Comparison of ENCODE assay signal across 8 cellular contexts in genomic region chrX:7927259-7928167, GRCh38. TPM values are rescaled to one million over a fixed set of nuclear protein-coding genes. Genes with fewer than 3 reads are reported as not detected.
DNase-seq lines count a peak whose midpoint lies in the region; ATAC-seq and TF ChIP-seq lines count a peak whose summit lies in the region.

TSS of gene PNPLA4 (minus strand) at chrX:7927413. CDS start at chrX:7926119, 1,294 bp downstream.

- H3K4me1 Mint-ChIP-seq in naive thymus-derived CD8-positive, alpha-beta T cell: peaks cover 4 to 18% (median 11%) of the 10 kb centered on the region in 4 donors
- no peaks in the 10 kb centered on the region for H3K4me1 Mint-ChIP-seq in stimulated activated memory B cell treated with anti-CD40 and anti-IgM and Interleukin-4, amounts not matched to agents 10 μg/mL and 1 μg/mL and 100 μg/mL, for 72 hours

- H3K79me2 ChIP-seq in PC-9 (ENCODE audit: low read depth) (no peaks in the 10 kb centered on the region), fibroblast of lung (ENCODE audit: control insufficient read depth, insufficient read depth, low read length) (no peaks in the 10 kb centered on the region)

- no peaks in the 10 kb centered on the region for H3K9me2 ChIP-seq in PC-9 (ENCODE audit: insufficient read depth)

- H3K9me3 Mint-ChIP-seq in naive thymus-derived CD8-positive, alpha-beta T cell: peaks cover 0 to 2% (median 0%) of the 10 kb centered on the region in 9 donors
- H3K9me3 Mint-ChIP-seq in stimulated activated memory B cell treated with anti-CD40 and anti-IgM and Interleukin-4, amounts not matched to agents 10 μg/mL and 1 μg/mL and 100 μg/mL, for 72 hours: no peaks in the 10 kb centered on the region

- H3K27me3 ChIP-seq in PC-9 (ENCODE audit: insufficient read depth, low read depth) (no peaks in the 10 kb centered on the region), fibroblast of lung (ENCODE audit: control insufficient read depth, insufficient read depth, low read length) (no peaks in the 10 kb centered on the region)

- no peaks in the 10 kb centered on the region for H3K9me3 ChIP-seq in PC-9 (ENCODE audit: insufficient read depth, low read depth)
- no peaks in the 10 kb centered on the region for H3K9me3 ChIP-seq in fibroblast of lung (ENCODE audit: control insufficient read depth, insufficient read depth, low read depth, low read length)

- in situ Hi-C loops in ACHN (cut with HindIII; ENCODE audit: low pct_ligation_motif_present, low pct_unique_long_range_greater_than_20kb, low sequenced_read_pairs): no loop called here

- peak; percentile 76 for DNase-seq in ACHN
- DNase-seq in PC-9: peak; percentile 57 to 84
- DNase-seq in activated T-helper 1 cell treated with anti-CD3 and anti-CD28 coated beads, Interleukin-2, amount 50 U/mL, for 16 hours (ENCODE audit: low read depth in 1 of 2, low spot score in 1 of 2): peak; percentile 59 to 79
- peak; percentile 76 to 79 for DNase-seq in fibroblast of lung (ENCODE audit: low read depth in 2 of 2)
- peak; percentile 64 to 90 (median 78) for DNase-seq in naive thymus-derived CD8-positive, alpha-beta T cell

- H3K4me1 ChIP-seq in PC-9 (replicated peaks; ENCODE audit: insufficient read depth): no peaks in the 10 kb centered on the region
- no peaks in the 10 kb centered on the region for H3K4me1 ChIP-seq in fibroblast of lung (ENCODE audit: control insufficient read depth, extremely low read depth, insufficient read depth, low read length)

- peak within 1 kb of the TSS; percentile 64 for H3K27ac ChIP-seq in PC-9
- H3K27ac ChIP-seq in fibroblast of lung (ENCODE audit: insufficient read depth, low read length): peak within 1 kb of the TSS; percentile 74

- no peaks in the 10 kb centered on the region for H3K36me3 ChIP-seq in PC-9 (ENCODE audit: low read depth)
- H3K36me3 ChIP-seq in fibroblast of lung (ENCODE audit: control insufficient read depth, insufficient read depth, low read length): no peaks in the 10 kb centered on the region

- peak within 1 kb of the TSS; percentile 89 to 99 (median 98) for H3K27ac Mint-ChIP-seq in naive thymus-derived CD8-positive, alpha-beta T cell
- H3K27ac Mint-ChIP-seq in stimulated activated memory B cell treated with anti-CD40 and anti-IgM and Interleukin-4, amounts not matched to agents 10 μg/mL and 1 μg/mL and 100 μg/mL, for 72 hours: peak within 1 kb of the TSS; percentile 96

- H3K4me3 ChIP-seq in PC-9 (peak within 1 kb of the TSS; percentile 57), fibroblast of lung (replicated peaks in 1 of 4; ENCODE audit: control extremely low read depth in 1 of 4, insufficient read depth in 1 of 4, low read depth in 3 of 4, low read length in 4 of 4) (peak within 1 kb of the TSS; percentile 59 to 74 (median 64))

- H3K9ac ChIP-seq in fibroblast of lung (ENCODE audit: insufficient read depth, low read length): peak within 1 kb of the TSS; percentile 67

- CTCF ChIA-PET in PC-9 (lab: Charles Lee): no interaction called here

- H3K27me3 Mint-ChIP-seq in naive thymus-derived CD8-positive, alpha-beta T cell: no peaks in the 10 kb centered on the region
- H3K27me3 Mint-ChIP-seq in stimulated activated memory B cell treated with anti-CD40 and anti-IgM and Interleukin-4, amounts not matched to agents 10 μg/mL and 1 μg/mL and 100 μg/mL, for 72 hours: no peaks in the 10 kb centered on the region

- peak within 1 kb of the TSS; percentile 85 to 98 (median 94) for H3K4me3 Mint-ChIP-seq in naive thymus-derived CD8-positive, alpha-beta T cell
- H3K4me3 Mint-ChIP-seq in stimulated activated memory B cell treated with anti-CD40 and anti-IgM and Interleukin-4, amounts not matched to agents 10 μg/mL and 1 μg/mL and 100 μg/mL, for 72 hours: peak within 1 kb of the TSS; percentile 88

- H3K36me3 Mint-ChIP-seq in naive thymus-derived CD8-positive, alpha-beta T cell: peaks cover 0 to 11% (median 2%) of the 10 kb centered on the region in 3 donors
- peaks cover 6% of the 10 kb centered on the region for H3K36me3 Mint-ChIP-seq in stimulated activated memory B cell treated with anti-CD40 and anti-IgM and Interleukin-4, amounts not matched to agents 10 μg/mL and 1 μg/mL and 100 μg/mL, for 72 hours

- intact Hi-C loops in PC-9 (cut with micrococcal nuclease; ENCODE audit: unreplicated experiment): loop anchor here (5.0 to 10.0 kb wide), 2 partner anchors 793 to 1905 kb away; no protein-coding TSS in a partner anchor

- H3K4me2 ChIP-seq in PC-9: peak within 1 kb of the TSS; percentile 68
- peak within 1 kb of the TSS; percentile 92 for H3K4me2 ChIP-seq in fibroblast of lung (ENCODE audit: extremely low read depth, insufficient read depth, low read length)

- ATAC-seq in GM18907 (IDR thresholded peaks at IDR 0.05; ENCODE audit: unreplicated experiment) (peak; percentile 95), HG03159 (IDR thresholded peaks at IDR 0.05; ENCODE audit: unreplicated experiment) (peak; percentile 91)
- ATAC-seq in naive thymus-derived CD8-positive, alpha-beta T cell: peak; percentile 88 to 90
- peak; percentile 95 for ATAC-seq in stimulated activated memory B cell treated with anti-CD40 and anti-IgM and Interleukin-4, amounts not matched to agents 10 μg/mL and 1 μg/mL and 100 μg/mL, for 72 hours

- BruUV-seq in PC-9 (replicated peaks; lab: Mats Ljungman, UMichigan): TSS peak; percentile 82

- H4K20me1 ChIP-seq in PC-9 (ENCODE audit: insufficient read depth) (no peaks in the 10 kb centered on the region), fibroblast of lung (ENCODE audit: control insufficient read depth, extremely low read depth, insufficient read depth, low read length) (no peaks in the 10 kb centered on the region)

- H2AFZ ChIP-seq in PC-9 (peak within 1 kb of the TSS; percentile 77), fibroblast of lung (ENCODE audit: low read length) (peak within 1 kb of the TSS; percentile 96)

- POLR2A ChIA-PET in PC-9 (lab: Charles Lee; ENCODE audit: unreplicated experiment): no interaction called here
- POLR2A ChIA-PET in naive thymus-derived CD8-positive, alpha-beta T cell (lab: Charles Lee): interaction anchor here (0.6 kb wide), 1 partner anchor 14 kb away, joined by 3 read pairs; no protein-coding TSS in a partner anchor

- no peaks in the 10 kb centered on the region for H3F3A ChIP-seq in PC-9 (ENCODE audit: insufficient read depth, low read depth)

- TF ChIP-seq CTCF in PC-9 (conservative IDR thresholded peaks at IDR 0.05) (no peak), fibroblast of lung (conservative IDR thresholded peaks at IDR 0.05 in 1 of 2, IDR thresholded peaks at IDR 0.05 in 1 of 2; ENCODE audit: low read depth in 1 of 2, low read length in 2 of 2) (peak; percentile 5 to 35)

RNA-seq across cellular contexts. Expression of gene PNPLA4, which starts in this region (rescaled TPM):
- total RNA-seq in PC-9 (2021) (25.9 and 29.1 TPM in 2 replicates), fibroblast of lung (12.8 and 15.0 TPM in 2 replicates)
- 11.4 and 22.1 TPM in 2 replicates for polyA plus RNA-seq in fibroblast of lung
- 12.3 and 20.3 TPM in 2 replicates for polyA plus RNA-seq in fibroblast of lung (2012)
- 1.8 and 5.1 TPM in 2 replicates for polyA minus RNA-seq in fibroblast of lung (ENCODE audit: low replicate concordance)
- total RNA-seq in naive thymus-derived CD8-positive, alpha-beta T cell: 1 to 10 TPM; 6.2 to 9.0 TPM
- 10 to 100 TPM; 20.8 to 23.8 (median 22.7) TPM for polyA plus RNA-seq in naive thymus-derived CD8-positive, alpha-beta T cell

Comparison
In these comparisons a context has a peak if more than half of its experiments do, and no peak if none do; other contexts are left out.
1. Peak in every context shown above with its lines: DNase-seq, ATAC-seq, H3K4me3 ChIP-seq and H3K27ac ChIP-seq.